Comparison of ENCODE assay signal across 8 cellular contexts in genomic region chr3:18389108-18389733, GRCh38. TPM values are rescaled to one million over a fixed set of nuclear protein-coding genes. Genes with fewer than 3 reads are reported as not detected.
DNase-seq lines count a peak whose midpoint lies in the region; ATAC-seq and TF ChIP-seq lines count a peak whose summit lies in the region.

No MANE protein-coding gene starts in this region.

- H2AFZ ChIP-seq in neural progenitor cell (replicated peaks), result no peak overlapping the region

- no peak for TF ChIP-seq POLR2A in testis (IDR thresholded peaks at IDR 0.05)

- H3K4me1 Mint-ChIP-seq in neural progenitor cell, result no peaks in the 10 kb centered on the region

- peaks cover 6% of the 10 kb centered on the region for H3K36me3 Mint-ChIP-seq in neural progenitor cell

- H3K9ac ChIP-seq in neural progenitor cell, result no peak overlapping the region

- no peaks in the 10 kb centered on the region for H3K9me3 ChIP-seq in neural progenitor cell (ENCODE audit: low read depth)
- H3K9me3 ChIP-seq in testis, result no peaks in the 10 kb centered on the region

- H3K27me3 ChIP-seq in GM06990 (replicated peaks; ENCODE audit: control insufficient read depth, insufficient read depth, low read length) (no peaks in the 10 kb centered on the region), neural progenitor cell (no peaks in the 10 kb centered on the region), testis (no peaks in the 10 kb centered on the region)

- H3K9me3 Mint-ChIP-seq in neural progenitor cell, result no peaks in the 10 kb centered on the region

- WGBS in testis, 2 donors, result 40 to 42% methylated on average over 2 of the region's 2 CpGs

- H3K79me2 ChIP-seq in neural progenitor cell (ENCODE audit: low read depth), result no peaks in the 10 kb centered on the region

- ATAC-seq in HG03442 (IDR thresholded peaks at IDR 0.05; ENCODE audit: unreplicated experiment), result no peak

- H3K4me2 ChIP-seq in neural progenitor cell, result no peak overlapping the region

- H3K36me3 ChIP-seq in GM06990 (ENCODE audit: control insufficient read depth, insufficient read depth, low read length), result no peaks in the 10 kb centered on the region
- H3K36me3 ChIP-seq in neural progenitor cell, result no peaks in the 10 kb centered on the region
- no peaks in the 10 kb centered on the region for H3K36me3 ChIP-seq in testis (ENCODE audit: low read depth, missing control alignments)

- no peak overlapping the region for H3K4me3 Mint-ChIP-seq in neural progenitor cell

- H4K20me1 ChIP-seq in neural progenitor cell (ENCODE audit: low read depth), result no peaks in the 10 kb centered on the region

- H3K27me3 Mint-ChIP-seq in neural progenitor cell (ENCODE audit: insufficient read depth, low read depth), result no peaks in the 10 kb centered on the region

- H3K4me3 ChIP-seq in AG10803 (ENCODE audit: low read length) (no peak overlapping the region), GM06990 (replicated peaks; ENCODE audit: low read depth, low read length) (no peak overlapping the region), neural progenitor cell (no peak overlapping the region), testis (no peak overlapping the region), coronary artery (no peak overlapping the region)

- no peak overlapping the region for H3K27ac Mint-ChIP-seq in neural progenitor cell

- no peaks in the 10 kb centered on the region for H3K4me1 ChIP-seq in neural progenitor cell
- no peaks in the 10 kb centered on the region for H3K4me1 ChIP-seq in testis

- intact Hi-C loops in testis (cut with DNase I; ENCODE audit: low total_unique reads), result no loop called here

- no peaks in the 10 kb centered on the region for H3F3A ChIP-seq in neural progenitor cell (ENCODE audit: low read depth)

- TF ChIP-seq CTCF in AG10803 (conservative IDR thresholded peaks at IDR 0.05; ENCODE audit: low read length) (peak; percentile 68), GM06990 (IDR thresholded peaks at IDR 0.05; ENCODE audit: insufficient read depth, low read length, poor library complexity, severe bottlenecking) (peak; percentile 56), neural progenitor cell (IDR thresholded peaks at IDR 0.05) (peak; percentile 75), testis (IDR thresholded peaks at IDR 0.05) (peak in 1 of 3 experiments; percentile 68), coronary artery (IDR thresholded peaks at IDR 0.05) (no peak)

- DNase-seq in AG10803 (ENCODE audit: low read depth) (peak; percentile 20), GM06990 (ENCODE audit: extremely low read depth, insufficient read length) (no peak), NCI-H69 (lab: John Stamatoyannopoulos, UW) (peak; percentile 60), dermis blood vessel endothelial cell (peak; percentile 34), neural progenitor cell (ENCODE audit: low spot score) (peak; percentile 46), testis (no peak), coronary artery (ENCODE audit: low spot score) (no peak)

- no peak overlapping the region for H3K27ac ChIP-seq in neural progenitor cell
- no peak overlapping the region for H3K27ac ChIP-seq in testis
- H3K27ac ChIP-seq in coronary artery, result no peak overlapping the region

RNA-seq across cellular contexts. Expression of gene SATB1, which starts 35.9 kb away (rescaled TPM):
- 12.1 and 20.1 TPM in 2 replicates for total RNA-seq in dermis blood vessel endothelial cell
- total RNA-seq in neural progenitor cell (ENCODE audit: low replicate concordance), result 38.2 and 38.6 TPM in 2 replicates
- 10 to 100 TPM; 36.1 to 44.4 TPM for total RNA-seq in testis
- 12.6 TPM for polyA plus RNA-seq in testis (ENCODE audit: insufficient read depth, low read depth, low replicate concordance)

Comparison
In these comparisons a context has a peak if more than half of its experiments do, and no peak if none do; other contexts are left out.
1. DNase-seq: peak in AG10803 (single experiment), NCI-H69 (single experiment), dermis blood vessel endothelial cell (single experiment) and neural progenitor cell (single experiment); none in GM06990 (single experiment), testis (single experiment) and coronary artery (single experiment).